1 cellular context compared by ENCODE assay signal in genomic region chr3:149975919-149976318, GRCh38.
TF ChIP-seq lines count a peak whose summit lies in the region.

No MANE protein-coding gene starts in this region.

TF ChIP-seq in GM23338, 12 proteins besides CTCF, POLR2A, EP300 and RAD21:
- TF ChIP-seq EZH2phosphoT487 (IDR thresholded peaks at IDR 0.05; ENCODE audit: unreplicated experiment): no peak
- TF ChIP-seq REST (IDR thresholded peaks at IDR 0.05; ENCODE audit: unreplicated experiment): no peak
